Comparison of ENCODE assay signal across 14 cellular contexts in genomic region chr20:37987602-37988290, GRCh38. TPM values are rescaled to one million over a fixed set of nuclear protein-coding genes. Genes with fewer than 3 reads are reported as not detected.
DNase-seq lines count a peak whose midpoint lies in the region; ATAC-seq, FAIRE-seq and TF ChIP-seq lines count a peak whose summit lies in the region.
"Had no signal": no experiment of that assay in that cellular context is flagged by ENCODE, and none has a peak within 500 bp of the region (broad histone marks: within the 10 kb centered on the region; RNA-seq: fewer than 3 reads in every experiment).

No MANE protein-coding gene starts in this region.

- H3K27ac Mint-ChIP-seq in osteocyte (ENCODE audit: unreplicated experiment): peak overlapping the region; percentile 86
- H3K27ac Mint-ChIP-seq: T-cell had no signal

- no peaks in the 10 kb centered on the region for H3K27me3 ChIP-seq in spleen (replicated peaks in 1 of 7)
- H3K27me3 ChIP-seq: MG63 had no signal

- H3K4me1 ChIP-seq in A549: peaks cover 49% of the 10 kb centered on the region
- peaks cover 12 to 36% (median 26%) of the 10 kb centered on the region in 6 donors for H3K4me1 ChIP-seq in spleen

- H3K4me1 Mint-ChIP-seq in osteocyte (ENCODE audit: unreplicated experiment): peaks cover 64% of the 10 kb centered on the region
- peaks cover 22% of the 10 kb centered on the region for H3K4me1 Mint-ChIP-seq in activated T-cell treated with anti-CD3 and anti-CD28 coated beads, Interleukin-2, amount 50 U/mL, for 4 hours (ENCODE audit: low read depth)

- ATAC-seq in A549: no peak
- no peak for ATAC-seq in activated T-cell treated with anti-CD3 and anti-CD28 coated beads, Interleukin-2, amount 50 U/mL, for 4 hours
- ATAC-seq in HG02970 (IDR thresholded peaks at IDR 0.05; ENCODE audit: low FRiP score, unreplicated experiment): no peak
- ATAC-seq: T-cell had no signal

- WGBS in A549 (ENCODE audit: missing lambda C conversion rate): 84% methylated on average over 11 of the region's 12 CpGs
- WGBS in spleen, 5 donors: 82 to 93% (median 91%) methylated on average over 12 of the region's 12 CpGs

- H3K9me3 ChIP-seq in A549: no peaks in the 10 kb centered on the region
- no peaks in the 10 kb centered on the region for H3K9me3 ChIP-seq in spleen
- H3K9me3 ChIP-seq: MG63 had no signal

- POLR2A ChIA-PET in A549 (lab: Yijun Ruan, JAX): no interaction called here

- H3K4me2 ChIP-seq in A549: peak overlapping the region; percentile 29; the same call in 1 of the 3 replicates

- H3K4me3 ChIP-seq in A549 (no peak overlapping the region), fibroblast of the aortic adventitia (ENCODE audit: low read depth, low read length) (no peak overlapping the region), spleen (no peak overlapping the region)
- H3K4me3 ChIP-seq: MG63 had no signal

- no peak for TF ChIP-seq RAD21 in A549 (conservative IDR thresholded peaks at IDR 0.05 in 1 of 2, IDR thresholded peaks at IDR 0.05 in 1 of 2)

- no peak for FAIRE-seq in A549 (lab: Jason Lieb, UNC)
- FAIRE-seq: H54 had no signal

- H3K27ac ChIP-seq in A549 (peak overlapping the region in 1 of 2 experiments; percentile 59; a peak in 2 of 6 replicates), spleen (no peak overlapping the region)

- no peaks in the 10 kb centered on the region for H3K9me3 Mint-ChIP-seq in osteocyte (ENCODE audit: unreplicated experiment)
- no peaks in the 10 kb centered on the region for H3K9me3 Mint-ChIP-seq in activated T-cell treated with anti-CD3 and anti-CD28 coated beads, Interleukin-2, amount 50 U/mL, for 4 hours
- H3K9me3 Mint-ChIP-seq: central memory CD8-positive, alpha-beta T cell; T-cell had no signal

- TF ChIP-seq POLR2A in A549 (IDR thresholded peaks at IDR 0.05; ENCODE audit: low read length) (no peak), spleen (IDR thresholded peaks at IDR 0.05) (no peak)

- H3K27me3 Mint-ChIP-seq in osteocyte (ENCODE audit: unreplicated experiment): no peaks in the 10 kb centered on the region
- no peaks in the 10 kb centered on the region for H3K27me3 Mint-ChIP-seq in activated T-cell treated with anti-CD3 and anti-CD28 coated beads, Interleukin-2, amount 50 U/mL, for 4 hours (ENCODE audit: low read depth)
- H3K27me3 Mint-ChIP-seq: central memory CD8-positive, alpha-beta T cell; T-cell had no signal

- H3K4me3 Mint-ChIP-seq in osteocyte (ENCODE audit: unreplicated experiment): no peak overlapping the region
- no peak overlapping the region for H3K4me3 Mint-ChIP-seq in activated T-cell treated with anti-CD3 and anti-CD28 coated beads, Interleukin-2, amount 50 U/mL, for 4 hours
- H3K4me3 Mint-ChIP-seq: central memory CD8-positive, alpha-beta T cell; T-cell had no signal

- no peak for TF ChIP-seq EP300 in A549 (IDR thresholded peaks at IDR 0.05)

- TF ChIP-seq CTCF in A549 (IDR thresholded peaks at IDR 0.05) (no peak), fibroblast of the aortic adventitia (IDR thresholded peaks at IDR 0.05; ENCODE audit: insufficient read depth, low read length) (no peak), osteocyte (IDR thresholded peaks at IDR 0.05) (no peak), spleen (IDR thresholded peaks at IDR 0.05 in 8 of 11, conservative IDR thresholded peaks at IDR 0.05 in 3 of 11) (no peak)

- CTCF ChIA-PET in A549 (lab: Yijun Ruan, JAX): interaction anchor here (1.2 to 2.1 kb wide), 6 partner anchors 9 to 423 kb away, joined by 3 to 8 read pairs (median 4); partner anchors contain the start of gene VSTM2L

- intact Hi-C loops in spleen (cut with DNase I; ENCODE audit: low total_unique reads): no loop called here

- H3K36me3 Mint-ChIP-seq in osteocyte (ENCODE audit: unreplicated experiment): peaks cover 7% of the 10 kb centered on the region
- H3K36me3 Mint-ChIP-seq in activated T-cell treated with anti-CD3 and anti-CD28 coated beads, Interleukin-2, amount 50 U/mL, for 4 hours (ENCODE audit: insufficient read depth): peaks cover 36% of the 10 kb centered on the region

- H3K36me3 ChIP-seq in spleen: peaks cover 2 to 86% (median 28%) of the 10 kb centered on the region in 6 donors

- DNase-seq in A549 (ENCODE audit: low read depth in 1 of 2, low spot score in 1 of 2): no peak
- DNase-seq in SK-N-DZ (ENCODE audit: low spot score): peak; percentile 94
- peak; percentile 25 for DNase-seq in fibroblast of the aortic adventitia (ENCODE audit: low read depth)
- no peak for DNase-seq in osteocyte (ENCODE audit: extremely low spot score, unreplicated experiment)
- DNase-seq in spleen: no peak
- no peak for DNase-seq in SKM-1 (lab: John Stamatoyannopoulos, UW; ENCODE audit: unreplicated experiment)
- no peak for DNase-seq in activated T-cell treated with anti-CD3 and anti-CD28 coated beads, Interleukin-2, amount 50 U/mL, for 4 hours
- DNase-seq: activated CD4-positive, alpha-beta T cell treated with anti-CD3 and anti-CD28 coated beads for 4 hours; activated effector memory CD4-positive, alpha-beta T cell treated with anti-CD3 and anti-CD28 coated beads, Interleukin-2, amount 50 U/mL, for 16 hours; T-cell had no signal

TF ChIP-seq in A549, 52 proteins besides CTCF, POLR2A, EP300 and RAD21:
- no peak for TF ChIP-seq BCL3 (IDR thresholded peaks at IDR 0.05)
- TF ChIP-seq ELK1 (IDR thresholded peaks at IDR 0.05; ENCODE audit: low read depth, low read length): no peak

RNA-seq across cellular contexts. Expression of gene TTI1, which starts 45.5 kb away (rescaled TPM):
- polyA plus RNA-seq in A549 (2011; rRNA removed): 27.9 and 30.6 TPM in 2 replicates
- polyA plus RNA-seq in A549 (2012; cell fraction: cytosol; rRNA removed): 19.5 and 23.1 TPM in 2 replicates
- 21.4 and 25.4 TPM in 2 replicates for polyA plus RNA-seq in A549 (2012; cell fraction: nucleus; rRNA removed)
- polyA plus RNA-seq in A549 (2017; fragmentation: RNase III; extraction: RNeasy Plus Mini Kit Qiagen cat#74134 plus additional on column Dnase treatment): 19.6 to 20.6 TPM (median 20.0 TPM) in 3 replicates
- 39.8 and 40.6 TPM in 2 replicates for polyA minus RNA-seq in A549 (2011; rRNA and poly(A)+ RNA removed)
- polyA plus RNA-seq in SK-N-DZ (2014; cell fraction: cytosol; rRNA removed): 54.0 and 68.2 TPM in 2 replicates
- polyA plus RNA-seq in SK-N-DZ (2014; cell fraction: nucleus; rRNA removed): 44.5 and 70.0 TPM in 2 replicates
- 4.3 and 26.0 TPM in 2 replicates for total RNA-seq in fibroblast of the aortic adventitia (ENCODE audit: low replicate concordance)
- 16.2 and 17.9 TPM in 2 replicates for total RNA-seq in osteocyte
- 10 to 100 TPM; 17.7 to 25.2 (median 21.3) TPM for total RNA-seq in spleen
- 1 to 10 TPM; 5.9 to 8.6 (median 6.5) TPM for polyA plus RNA-seq in spleen
- 10 to 100 TPM; 31.3 to 35.5 (median 35.0) TPM for total RNA-seq in activated T-cell treated with anti-CD3 and anti-CD28 coated beads, Interleukin-2, amount 50 U/mL, for 4 hours

RNA-seq across cellular contexts. Expression of gene RPRD1B, which starts 45.8 kb away (rescaled TPM):
- polyA plus RNA-seq in A549 (2011; rRNA removed): 26.7 and 28.4 TPM in 2 replicates
- 9.2 and 11.5 TPM in 2 replicates for polyA plus RNA-seq in A549 (2012; cell fraction: cytosol; rRNA removed)
- polyA plus RNA-seq in A549 (2012; cell fraction: nucleus; rRNA removed): 14.9 and 28.4 TPM in 2 replicates
- polyA plus RNA-seq in A549 (2017; fragmentation: RNase III; extraction: RNeasy Plus Mini Kit Qiagen cat#74134 plus additional on column Dnase treatment): 16.1 to 17.1 TPM (median 16.4 TPM) in 3 replicates
- polyA minus RNA-seq in A549 (2011; rRNA and poly(A)+ RNA removed): 19.8 and 22.9 TPM in 2 replicates
- polyA plus RNA-seq in SK-N-DZ (2014; cell fraction: cytosol; rRNA removed): 34.6 and 36.6 TPM in 2 replicates
- polyA plus RNA-seq in SK-N-DZ (2014; cell fraction: nucleus; rRNA removed): 22.7 and 36.8 TPM in 2 replicates
- total RNA-seq in fibroblast of the aortic adventitia (ENCODE audit: low replicate concordance): 19.5 and 36.0 TPM in 2 replicates
- 26.9 and 28.5 TPM in 2 replicates for total RNA-seq in osteocyte
- total RNA-seq in spleen: 10 to 100 TPM; 26.9 to 42.0 (median 35.5) TPM
- 10 to 100 TPM in 1 of 3 donors, 1 to 10 TPM in 2; 7.1 to 11.1 (median 7.9) TPM for polyA plus RNA-seq in spleen
- 10 to 100 TPM; 38.6 to 40.4 (median 39.6) TPM for total RNA-seq in activated T-cell treated with anti-CD3 and anti-CD28 coated beads, Interleukin-2, amount 50 U/mL, for 4 hours

Comparison
In these comparisons a context has a peak if more than half of its experiments do, and no peak if none do; other contexts are left out.
1. DNase-seq: peak in SK-N-DZ (single experiment) and fibroblast of the aortic adventitia (single experiment); none in A549 (0 of 2), osteocyte (single experiment), spleen (single experiment), SKM-1 (single experiment) and activated T-cell treated with anti-CD3 and anti-CD28 coated beads, Interleukin-2, amount 50 U/mL, for 4 hours (single experiment).